In genomic region chr7:70822490-70822889, GRCh38 we compare ENCODE assay signal across 6 cellular contexts.
A peak's percentile ranks its signal among the peaks of the same experiment; 100 is the strongest.
DNase-seq lines count a peak whose midpoint lies in the region; ATAC-seq, FAIRE-seq and TF ChIP-seq lines count a peak whose summit lies in the region.
"Not testable (repeated sequence)": the region's sequence is repeated elsewhere in the genome, so short reads cannot be mapped to it uniquely, and the experiment has no call there.

No MANE protein-coding gene starts in this region.

- not testable (repeated sequence) for FAIRE-seq in A549 (lab: Jason Lieb, UNC); K562 (lab: Jason Lieb, UNC); HepG2 (lab: Jason Lieb, UNC)

- CTCF ChIA-PET in A549 (lab: Yijun Ruan, JAX), result interaction anchor here (1.7 kb wide), 1 partner anchor 913 kb away, joined by 6 read pairs; no protein-coding TSS in a partner anchor
- CTCF ChIA-PET in WTC11 (lab: Charles Lee); K562 (lab: Yijun Ruan, JAX; ENCODE audit: low intra/inter-chr PET ratio); HepG2 (lab: Yijun Ruan, JAX; ENCODE audit: low intra/inter-chr PET ratio, low total read pairs): not testable (repeated sequence)

- not testable (repeated sequence) for H3K27me3 ChIP-seq in K562 (ENCODE audit: control insufficient read depth in 2 of 2, insufficient read depth in 2 of 2, low read length in 2 of 2); HepG2 (ENCODE audit: control insufficient read depth in 1 of 2, insufficient read depth in 2 of 2, low read length in 2 of 2); testis

- not testable (repeated sequence) for H3K27ac Mint-ChIP-seq in WTC11

- H3K9me3 ChIP-seq in A549; K562 (replicated peaks; ENCODE audit: control insufficient read depth, insufficient read depth, low read depth, low read length); HepG2 (ENCODE audit: low read length); testis: not testable (repeated sequence)

- not testable (repeated sequence) for DNase-seq in A549 (ENCODE audit: low read depth in 1 of 2, low spot score in 1 of 2); WTC11 (ENCODE audit: low spot score); K562 (ENCODE audit: extremely low read depth in 1 of 4, low spot score in 3 of 4); HepG2 (ENCODE audit: low spot score)
- DNase-seq in HT1080 (ENCODE audit: low read depth) (peak; percentile 21), testis (peak; percentile 47)

- WGBS in A549 (ENCODE audit: missing lambda C conversion rate), result 12% methylated on average over 6 of the region's 6 CpGs
- 0% methylated on average over 6 of the region's 6 CpGs for WGBS in K562 (ENCODE audit: insufficient coverage, low coverage, missing lambda C conversion rate)
- WGBS in HepG2 (ENCODE audit: low lambda C conversion rate), result 24% methylated on average over 5 of the region's 6 CpGs
- 65 to 85% methylated on average over 6 of the region's 6 CpGs for WGBS in testis, 2 donors

- H3K79me2 ChIP-seq in K562 (ENCODE audit: control insufficient read depth, insufficient read depth, low read length); HepG2 (ENCODE audit: insufficient read depth, low read length): not testable (repeated sequence)

- in situ Hi-C loops in K562 (cut with MboI); HepG2 (cut with HindIII; ENCODE audit: extremely low pct_ligation_motif_present, low pct_unique_long_range_greater_than_20kb): not testable (repeated sequence)

- not testable (repeated sequence) for H3K27ac ChIP-seq in A549; K562 (ENCODE audit: extremely low read depth, low read depth, low read length); HepG2 (ENCODE audit: extremely low read length, insufficient read depth, low read length); testis

- H4K20me1 ChIP-seq in K562 (replicated peaks; ENCODE audit: control insufficient read depth, insufficient read depth, low read length); HepG2 (ENCODE audit: insufficient read depth, low read length): not testable (repeated sequence)

- not testable (repeated sequence) for H3K4me1 Mint-ChIP-seq in WTC11

- not testable (repeated sequence) for H2AFZ ChIP-seq in K562 (ENCODE audit: low read depth, low read length); HepG2 (ENCODE audit: low read length)

- TF ChIP-seq EP300 in A549 (IDR thresholded peaks at IDR 0.05); K562 (IDR thresholded peaks at IDR 0.05; ENCODE audit: low read length); HepG2 (IDR thresholded peaks at IDR 0.05; ENCODE audit: low read depth in 2 of 2, low read length in 2 of 2); HepG2 (CRISPR knock-in tag; IDR thresholded peaks at IDR 0.05; ENCODE audit: borderline replicate concordance): not testable (repeated sequence)

- not testable (repeated sequence) for H3K27me3 Mint-ChIP-seq in WTC11 (ENCODE audit: low read depth)

- intact Hi-C loops in K562 (cut with micrococcal nuclease); HepG2 (cut with micrococcal nuclease; ENCODE audit: unreplicated experiment); testis (cut with DNase I; ENCODE audit: low total_unique reads): not testable (repeated sequence)

- peaks cover 53% of the 10 kb centered on the region for H3K9me3 Mint-ChIP-seq in WTC11

- H3K36me3 ChIP-seq in K562 (ENCODE audit: control insufficient read depth, insufficient read depth, low read length); HepG2 (replicated peaks in 1 of 2; ENCODE audit: control insufficient read depth in 1 of 2, insufficient read depth in 2 of 2, low read length in 2 of 2); testis (ENCODE audit: low read depth, missing control alignments): not testable (repeated sequence)

- H3K4me3 Mint-ChIP-seq in WTC11, result not testable (repeated sequence)

- H3K9ac ChIP-seq in K562 (ENCODE audit: insufficient read depth in 1 of 2, low read depth in 2 of 2, low read length in 2 of 2); HepG2 (ENCODE audit: insufficient read depth, low read depth, low read length): not testable (repeated sequence)

- not testable (repeated sequence) for BruUV-seq in K562 (replicated peaks; lab: Mats Ljungman, UMichigan); HepG2 (replicated peaks; lab: Mats Ljungman, UMichigan)

- POLR2A ChIA-PET in A549 (lab: Yijun Ruan, JAX); HepG2 (lab: Yijun Ruan, JAX): not testable (repeated sequence)
- POLR2A ChIA-PET in WTC11 (lab: Charles Lee) (interaction anchor here (0.6 kb wide), 1 partner anchor 83 kb away, joined by 4 read pairs; no protein-coding TSS in a partner anchor), K562 (lab: Yijun Ruan, JAX) (interaction anchor here (0.6 kb wide), 1 partner anchor 114 kb away, joined by 3 read pairs; no protein-coding TSS in a partner anchor)

- not testable (repeated sequence) for H3K4me3 ChIP-seq in A549; K562; HepG2 (replicated peaks in 1 of 3; ENCODE audit: insufficient read depth in 1 of 3, low read depth in 2 of 3, low read length in 3 of 3); testis

- TF ChIP-seq POLR2A in A549 (IDR thresholded peaks at IDR 0.05; ENCODE audit: low read length); K562 (conservative IDR thresholded peaks at IDR 0.05); HepG2 (IDR thresholded peaks at IDR 0.05; ENCODE audit: insufficient read depth in 1 of 2, low read depth in 2 of 2, low read length in 2 of 2); testis (IDR thresholded peaks at IDR 0.05): not testable (repeated sequence)

- H3K4me1 ChIP-seq in A549; K562 (replicated peaks in 1 of 2; ENCODE audit: control insufficient read depth in 2 of 2, insufficient read depth in 2 of 2, low read length in 2 of 2); HepG2 (ENCODE audit: insufficient read depth, low read length); testis: not testable (repeated sequence)

- not testable (repeated sequence) for TF ChIP-seq CTCF in A549 (IDR thresholded peaks at IDR 0.05); WTC11 (IDR thresholded peaks at IDR 0.05); K562 (IDR thresholded peaks at IDR 0.05 in 2 of 3, conservative IDR thresholded peaks at IDR 0.05 in 1 of 3; ENCODE audit: insufficient read depth in 2 of 3, low read depth in 1 of 3, low read length in 3 of 3); HepG2 (CRISPR knock-in tag; IDR thresholded peaks at IDR 0.05); testis (IDR thresholded peaks at IDR 0.05)

- peaks cover 30% of the 10 kb centered on the region for H3K36me3 Mint-ChIP-seq in WTC11

- H3K9me1 ChIP-seq in K562 (ENCODE audit: control insufficient read depth, insufficient read depth, low read length), result not testable (repeated sequence)

- not testable (repeated sequence) for ATAC-seq in A549, WTC11, K562, HepG2

- H3K4me2 ChIP-seq in A549; K562 (ENCODE audit: insufficient read depth, low read length); HepG2 (ENCODE audit: low read depth, low read length): not testable (repeated sequence)

- TF ChIP-seq RAD21 in A549 (conservative IDR thresholded peaks at IDR 0.05 in 1 of 2, IDR thresholded peaks at IDR 0.05 in 1 of 2); K562 (CRISPR knock-in tag; conservative IDR thresholded peaks at IDR 0.05 in 1 of 2, IDR thresholded peaks at IDR 0.05 in 1 of 2); HepG2 (CRISPR knock-in tag; IDR thresholded peaks at IDR 0.05): not testable (repeated sequence)

TF ChIP-seq in A549, 52 proteins besides CTCF, POLR2A, EP300 and RAD21:
- peak; percentile 54 for TF ChIP-seq MAFK (IDR thresholded peaks at IDR 0.05; ENCODE audit: partially characterized antibody)

TF ChIP-seq in WTC11, 78 proteins besides CTCF, POLR2A, EP300 and RAD21:
- TF ChIP-seq NFYB (CRISPR knock-in tag; conservative IDR thresholded peaks at IDR 0.05; ENCODE audit: low read depth), result 0 out of 2 replicates have a peak, but pooled peaks have one; percentile 35

TF ChIP-seq in K562, 482 proteins besides CTCF, POLR2A, EP300 and RAD21:
- TF ChIP-seq MAFG (tag; conservative IDR thresholded peaks at IDR 0.05) (0 out of 2 replicates have a peak, but pooled peaks have one; percentile 20), C11orf30 (IDR thresholded peaks at IDR 0.05; ENCODE audit: low read depth) (0 out of 2 replicates have a peak, but pooled peaks have one; percentile 26), NFYB (IDR thresholded peaks at IDR 0.05; ENCODE audit: extremely low read depth, insufficient read length) (peak; percentile 31), ZNF316 (IDR thresholded peaks at IDR 0.05) (peak; percentile 65)

TF ChIP-seq in HepG2, 621 proteins besides CTCF, POLR2A, EP300 and RAD21:
- TF ChIP-seq MAFF (IDR thresholded peaks at IDR 0.05; ENCODE audit: low read depth, low read length) (0 out of 2 replicates have a peak, but pooled peaks have one; percentile 18), MAFK (conservative IDR thresholded peaks at IDR 0.05 in 1 of 2, IDR thresholded peaks at IDR 0.05 in 1 of 2; ENCODE audit: low read length in 2 of 2) (0 out of 4 replicates have a peak, but pooled peaks of 1 of the 2 experiments have one; percentile 10), NFYB (CRISPR knock-in tag; IDR thresholded peaks at IDR 0.05) (0 out of 2 replicates have a peak, but pooled peaks have one; percentile 10)
